10 cellular contexts compared by ENCODE assay signal in the genomic region with DNA sequence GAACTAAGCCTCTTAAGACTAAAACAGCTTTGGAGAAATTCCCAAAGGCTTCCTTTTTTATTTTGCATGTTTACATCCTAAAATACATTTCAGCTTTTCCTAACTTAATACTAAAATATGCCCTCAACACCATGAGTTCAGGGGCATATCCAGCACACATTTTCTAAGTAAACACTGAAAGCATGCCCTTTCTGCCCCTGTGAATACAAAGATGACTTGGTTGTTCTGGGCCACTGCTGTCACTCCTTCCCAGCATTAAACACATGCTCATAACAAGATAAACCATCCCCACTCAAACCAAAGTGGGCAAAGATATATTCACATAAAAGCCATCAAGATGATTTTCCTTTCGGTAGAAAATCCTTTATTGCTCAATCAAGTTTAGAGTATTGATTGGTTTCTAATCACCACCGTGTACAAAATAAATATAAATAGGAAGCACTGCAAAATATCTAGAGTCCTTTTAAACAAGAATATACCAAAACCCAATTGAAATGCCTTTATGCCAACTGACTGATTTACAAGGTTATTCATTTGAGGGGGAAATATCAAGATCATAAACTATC. TPM values are rescaled to one million over a fixed set of nuclear protein-coding genes. Genes with fewer than 3 reads are reported as not detected.
DNase-seq lines count a peak whose midpoint lies in the region; ATAC-seq and TF ChIP-seq lines count a peak whose summit lies in the region.
"Had no signal": no experiment of that assay in that cellular context is flagged by ENCODE, and none has a peak within 500 bp of the region (broad histone marks: within the 10 kb centered on the region; RNA-seq: fewer than 3 reads in every experiment).

No MANE protein-coding gene starts in this region.

- TF ChIP-seq CTCF in brain (conservative IDR thresholded peaks at IDR 0.05) (no peak), neural progenitor cell (IDR thresholded peaks at IDR 0.05) (no peak)

- H3K9me3 Mint-ChIP-seq in brain (peaks cover 0 to 2% (median 0%) of the 10 kb centered on the region in 5 experiments), neural progenitor cell (no peaks in the 10 kb centered on the region)
- H3K9me3 Mint-ChIP-seq: naive B cell had no signal

- H3K36me3 ChIP-seq in neural progenitor cell: peaks cover 9% of the 10 kb centered on the region

- H3K4me3 Mint-ChIP-seq in brain (peak overlapping the region; percentile 43 to 99 (median 68)), neural progenitor cell (peak overlapping the region; percentile 42)

- peak overlapping the region; percentile 98 for H3K4me2 ChIP-seq in neural progenitor cell

- H3K4me1 ChIP-seq in neural progenitor cell: peaks cover 10% of the 10 kb centered on the region

- no peaks in the 10 kb centered on the region for H3K36me3 Mint-ChIP-seq in brain
- peaks cover 1% of the 10 kb centered on the region for H3K36me3 Mint-ChIP-seq in neural progenitor cell
- H3K36me3 Mint-ChIP-seq: naive B cell had no signal

- H3K27me3 ChIP-seq in neural progenitor cell: no peaks in the 10 kb centered on the region
- H3K27me3 ChIP-seq: upper lobe of right lung had no signal

- H3K4me3 ChIP-seq in neural progenitor cell: peak overlapping the region; percentile 85
- H3K4me3 ChIP-seq: upper lobe of right lung had no signal

- no peaks in the 10 kb centered on the region for H3K9me3 ChIP-seq in neural progenitor cell (ENCODE audit: low read depth)
- H3K9me3 ChIP-seq: upper lobe of right lung had no signal

- ATAC-seq in HG02973 (IDR thresholded peaks at IDR 0.05; ENCODE audit: unreplicated experiment): no peak
- ATAC-seq: upper lobe of right lung had no signal

- H3K27ac Mint-ChIP-seq in brain (peak overlapping the region in 3 of 5 experiments; percentile 41 to 96 (median 62)), neural progenitor cell (no peak overlapping the region)

- H3K27ac ChIP-seq in neural progenitor cell: no peak overlapping the region
- H3K27ac ChIP-seq: upper lobe of right lung had no signal

- H4K20me1 ChIP-seq in neural progenitor cell (ENCODE audit: low read depth): peaks cover 54% of the 10 kb centered on the region

- no peak overlapping the region for H2AFZ ChIP-seq in neural progenitor cell (replicated peaks)

- H3K27me3 Mint-ChIP-seq in brain: peaks cover 6% of the 10 kb centered on the region
- peaks cover 5% of the 10 kb centered on the region for H3K27me3 Mint-ChIP-seq in neural progenitor cell (ENCODE audit: insufficient read depth, low read depth)
- H3K27me3 Mint-ChIP-seq: naive B cell had no signal

- DNase-seq in NCI-H82 (lab: John Stamatoyannopoulos, UW): peak; percentile 10
- DNase-seq in NCI-H82 treated with DMSO at 0.1 percent for 48 hours (lab: John Stamatoyannopoulos, UW; ENCODE audit: unreplicated experiment): no peak
- DNase-seq in KBM-7: peak; percentile 23
- DNase-seq in neural progenitor cell (ENCODE audit: low spot score): no peak
- DNase-seq in activated effector memory CD4-positive, alpha-beta T cell treated with anti-CD3 and anti-CD28 coated beads, Interleukin-2, amount 50 U/mL, for 16 hours: no peak
- no peak for DNase-seq in NOMO-1 (lab: John Stamatoyannopoulos, UW; ENCODE audit: unreplicated experiment in 2 of 2)
- DNase-seq: naive B cell, upper lobe of right lung had no signal

- no peak overlapping the region for H3K9ac ChIP-seq in neural progenitor cell

- peaks cover 75% of the 10 kb centered on the region for H3K79me2 ChIP-seq in neural progenitor cell (ENCODE audit: low read depth)

- peaks cover 33% of the 10 kb centered on the region for H3F3A ChIP-seq in neural progenitor cell (ENCODE audit: low read depth)

- in situ Hi-C loops in KBM-7 (cut with MboI; ENCODE audit: low pct_unique_long_range_greater_than_20kb, low sequenced_read_pairs): loop anchor here (25.0 kb wide), 1 partner anchor 281 kb away; no protein-coding TSS in a partner anchor

- H3K4me1 Mint-ChIP-seq in brain (peaks cover 62% of the 10 kb centered on the region), neural progenitor cell (peaks cover 24% of the 10 kb centered on the region)

RNA-seq across cellular contexts. Expression of gene CCNB1IP1, which starts 1.9 kb away (rescaled TPM):
- 131 TPM for polyA plus RNA-seq in brain (ENCODE audit: insufficient read depth, low read depth, low replicate concordance)
- 218 and 279 TPM in 2 replicates for total RNA-seq in neural progenitor cell (ENCODE audit: low replicate concordance)

RNA-seq across cellular contexts. Expression of gene PARP2, which starts 12.3 kb away (rescaled TPM):
- 43.2 TPM for polyA plus RNA-seq in brain (ENCODE audit: insufficient read depth, low read depth, low replicate concordance)
- 33.2 and 47.2 TPM in 2 replicates for total RNA-seq in neural progenitor cell (ENCODE audit: low replicate concordance)

RNA-seq across cellular contexts. Expression of gene TTC5, which starts 25.4 kb away (rescaled TPM):
- 26.2 TPM for polyA plus RNA-seq in brain (ENCODE audit: insufficient read depth, low read depth, low replicate concordance)
- total RNA-seq in neural progenitor cell (ENCODE audit: low replicate concordance): 15.1 and 15.3 TPM in 2 replicates

Comparison
In these comparisons a context has a peak if more than half of its experiments do, and no peak if none do; other contexts are left out.
1. DNase-seq: peak in NCI-H82 (single experiment) and KBM-7 (single experiment); none in NCI-H82 treated with DMSO at 0.1 percent for 48 hours (single experiment), neural progenitor cell (single experiment), activated effector memory CD4-positive, alpha-beta T cell treated with anti-CD3 and anti-CD28 coated beads, Interleukin-2, amount 50 U/mL, for 16 hours (single experiment) and NOMO-1 (0 of 2).